In genomic region chr14:96797943-96798349, GRCh38 we compare ENCODE assay signal across 8 cellular contexts. TPM values are rescaled to one million over a fixed set of nuclear protein-coding genes. Genes with fewer than 3 reads are reported as not detected.
DNase-seq lines count a peak whose midpoint lies in the region; ATAC-seq and TF ChIP-seq lines count a peak whose summit lies in the region.

No MANE protein-coding gene starts in this region.

- H3K27me3 ChIP-seq in DOHH2 (ENCODE audit: control insufficient read depth, low read length) (peaks cover 13% of the 10 kb centered on the region), subcutaneous abdominal adipose tissue (ENCODE audit: control insufficient read depth in 5 of 5, insufficient read depth in 4 of 5, low read length in 5 of 5) (peaks cover 0 to 3% (median 0%) of the 10 kb centered on the region in 5 donors)

- peaks cover 29% of the 10 kb centered on the region for H3K4me1 Mint-ChIP-seq in activated B cell treated with CpG ODN at 0.5 μM for 24 hours

- peaks cover 11% of the 10 kb centered on the region for H3K27me3 Mint-ChIP-seq in activated B cell treated with CpG ODN at 0.5 μM for 24 hours

- peak overlapping the region; percentile 74 for H3K27ac Mint-ChIP-seq in activated B cell treated with CpG ODN at 0.5 μM for 24 hours

- no peaks in the 10 kb centered on the region for H3K36me3 Mint-ChIP-seq in activated B cell treated with CpG ODN at 0.5 μM for 24 hours (ENCODE audit: low read depth)

- no peak for DNase-seq in activated B cell treated with CpG ODN at 0.5 μM for 24 hours
- DNase-seq in sciatic nerve (ENCODE audit: low spot score): no peak
- DNase-seq in NCI-H2029 treated with DMSO at 0.1 percent for 48 hours (lab: John Stamatoyannopoulos, UW): no peak

- peaks cover 40% of the 10 kb centered on the region for H4K20me1 ChIP-seq in DOHH2 (ENCODE audit: control insufficient read depth, insufficient read depth, low read depth, low read length)

- peak overlapping the region; percentile 85 for H3K4me2 ChIP-seq in DOHH2 (ENCODE audit: low read length)

- no peaks in the 10 kb centered on the region for H3K9me3 ChIP-seq in DOHH2 (ENCODE audit: control insufficient read depth, insufficient read depth, low read length)
- H3K9me3 ChIP-seq in subcutaneous abdominal adipose tissue (ENCODE audit: control insufficient read depth in 5 of 5, low read length in 5 of 5): no peaks in the 10 kb centered on the region

- no peaks in the 10 kb centered on the region for H3F3A ChIP-seq in DOHH2 (ENCODE audit: control insufficient read depth, insufficient read depth)

- H3K4me3 Mint-ChIP-seq in activated B cell treated with CpG ODN at 0.5 μM for 24 hours: peak overlapping the region; percentile 87

- H3K36me3 ChIP-seq in DOHH2 (ENCODE audit: control insufficient read depth, low read length) (peaks cover 36% of the 10 kb centered on the region), subcutaneous abdominal adipose tissue (ENCODE audit: control insufficient read depth in 5 of 5, insufficient read depth in 5 of 5, low read length in 5 of 5) (no peaks in the 10 kb centered on the region)

- H3K4me1 ChIP-seq in DOHH2 (ENCODE audit: control insufficient read depth, low read length) (peaks cover 18% of the 10 kb centered on the region), subcutaneous abdominal adipose tissue (ENCODE audit: control insufficient read depth in 5 of 5, insufficient read depth in 5 of 5, low read length in 5 of 5) (peaks cover 5 to 9% (median 9%) of the 10 kb centered on the region in 5 donors)

- no peaks in the 10 kb centered on the region for H3K9me2 ChIP-seq in DOHH2 (replicated peaks; ENCODE audit: control insufficient read depth, low read length)

- H3K4me3 ChIP-seq in DOHH2 (ENCODE audit: low read length): peak overlapping the region; percentile 96
- H3K4me3 ChIP-seq in iPS-11a (ENCODE audit: low read depth, low read length): peak overlapping the region; percentile 86
- peak overlapping the region; percentile 61 to 87 (median 81) for H3K4me3 ChIP-seq in subcutaneous abdominal adipose tissue (ENCODE audit: low read depth in 1 of 5, low read length in 5 of 5)

- peak; percentile 27 for ATAC-seq in GM19395 (IDR thresholded peaks at IDR 0.05; ENCODE audit: unreplicated experiment)
- peak; percentile 11 for ATAC-seq in HG03565 (IDR thresholded peaks at IDR 0.05; ENCODE audit: unreplicated experiment)
- ATAC-seq in activated B cell treated with CpG ODN at 0.5 μM for 24 hours (ENCODE audit: low read depth): peak; percentile 0
- ATAC-seq in sciatic nerve: no peak

- H3K27ac ChIP-seq in DOHH2 (ENCODE audit: low read depth, low read length) (peak overlapping the region; percentile 59), subcutaneous abdominal adipose tissue (ENCODE audit: low read depth, low read length) (no peak overlapping the region)

- CTCF ChIA-PET in activated B cell treated with CpG ODN at 0.5 μM for 24 hours (lab: Charles Lee): no interaction called here

- POLR2A ChIA-PET in activated B cell treated with CpG ODN at 0.5 μM for 24 hours (lab: Charles Lee): no interaction called here

- peak overlapping the region; percentile 58 to 89 (median 81) for H3K9ac ChIP-seq in subcutaneous abdominal adipose tissue (ENCODE audit: low read length in 5 of 5)

- no peak for TF ChIP-seq CTCF in DOHH2 (IDR thresholded peaks at IDR 0.05; ENCODE audit: low read depth, low read length, poor library complexity, severe bottlenecking)
- TF ChIP-seq CTCF in activated B cell treated with CpG ODN at 0.5 μM for 24 hours (IDR thresholded peaks at IDR 0.05): no peak

- peaks cover 56% of the 10 kb centered on the region for H3K79me2 ChIP-seq in DOHH2 (ENCODE audit: control insufficient read depth, low read length)

- intact Hi-C loops in activated B cell treated with CpG ODN at 0.5 μM for 24 hours (cut with micrococcal nuclease) (loop anchor here (1.0 to 2.0 kb wide), 7 partner anchors 17 to 1641 kb away; partner anchors contain the start of genes AK7, DICER1, GLRX5 and PAPOLA), sciatic nerve (cut with DNase I) (no loop called here)

- no peaks in the 10 kb centered on the region for H3K9me3 Mint-ChIP-seq in activated B cell treated with CpG ODN at 0.5 μM for 24 hours

RNA-seq across cellular contexts. Expression of gene VRK1, which starts 0.8 kb away (rescaled TPM):
- total RNA-seq in activated B cell treated with CpG ODN at 0.5 μM for 24 hours: 30.2 and 32.1 TPM in 2 replicates
- 14.5 TPM for total RNA-seq in sciatic nerve
